ENCODE assay signal across 12 cellular contexts in genomic region chr6:152993431-152993830, GRCh38. TPM values are rescaled to one million over a fixed set of nuclear protein-coding genes. Genes with fewer than 3 reads are reported as not detected.
DNase-seq lines count a peak whose midpoint lies in the region; TF ChIP-seq lines count a peak whose summit lies in the region.
"Had no signal": no experiment of that assay in that cellular context is flagged by ENCODE, and none has a peak within 500 bp of the region (broad histone marks: within the 10 kb centered on the region; RNA-seq: fewer than 3 reads in every experiment).

No MANE protein-coding gene starts in this region.

- no peaks in the 10 kb centered on the region for H3K27me3 Mint-ChIP-seq in activated naive CD4-positive, alpha-beta T cell treated with anti-CD3 and anti-CD28 coated beads, Interleukin-2, amount 50 U/mL, for 24 hours
- no peaks in the 10 kb centered on the region for H3K27me3 Mint-ChIP-seq in osteocyte (ENCODE audit: unreplicated experiment)

- in situ Hi-C loops in astrocyte of the spinal cord (cut with HindIII; ENCODE audit: low sequenced_read_pairs), result no loop called here

- peaks cover 22% of the 10 kb centered on the region for H3K36me3 Mint-ChIP-seq in activated naive CD4-positive, alpha-beta T cell treated with anti-CD3 and anti-CD28 coated beads, Interleukin-2, amount 50 U/mL, for 24 hours
- peaks cover 47% of the 10 kb centered on the region for H3K36me3 Mint-ChIP-seq in osteocyte (ENCODE audit: unreplicated experiment)

- H3K27ac Mint-ChIP-seq in activated naive CD4-positive, alpha-beta T cell treated with anti-CD3 and anti-CD28 coated beads, Interleukin-2, amount 50 U/mL, for 24 hours, result peak overlapping the region; percentile 68
- H3K27ac Mint-ChIP-seq in osteocyte (ENCODE audit: unreplicated experiment), result no peak overlapping the region

- H3K4me3 ChIP-seq in astrocyte of the spinal cord (ENCODE audit: low read depth, low read length), result no peak overlapping the region
- H3K4me3 ChIP-seq: pancreas, transverse colon had no signal

- H3K9me3 Mint-ChIP-seq in activated naive CD4-positive, alpha-beta T cell treated with anti-CD3 and anti-CD28 coated beads, Interleukin-2, amount 50 U/mL, for 24 hours, result no peaks in the 10 kb centered on the region
- no peaks in the 10 kb centered on the region for H3K9me3 Mint-ChIP-seq in osteocyte (ENCODE audit: unreplicated experiment)

- H3K4me1 Mint-ChIP-seq in activated naive CD4-positive, alpha-beta T cell treated with anti-CD3 and anti-CD28 coated beads, Interleukin-2, amount 50 U/mL, for 24 hours, result peaks cover 40% of the 10 kb centered on the region
- H3K4me1 Mint-ChIP-seq in osteocyte (ENCODE audit: unreplicated experiment), result peaks cover 1% of the 10 kb centered on the region

- DNase-seq in activated naive CD4-positive, alpha-beta T cell treated with anti-CD3 and anti-CD28 coated beads, Interleukin-2, amount 50 U/mL, for 16 hours, result no peak
- DNase-seq in HT-29 (ENCODE audit: low spot score) (peak; percentile 39), astrocyte of the spinal cord (ENCODE audit: low read depth, low spot score) (no peak), osteocyte (ENCODE audit: extremely low spot score, unreplicated experiment) (no peak), H4 (ENCODE audit: low spot score) (no peak), kidney glomerular epithelial cell (lab: John Stamatoyannopoulos, UW) (no peak), amniotic stem cell (lab: John Stamatoyannopoulos, UW) (no peak)
- DNase-seq: activated gamma-delta T cell treated with Interleukin-2 at 50 U/mL for 16 hours, pancreas, T-helper 9 cell, transverse colon had no signal

- TF ChIP-seq CTCF in astrocyte of the spinal cord (IDR thresholded peaks at IDR 0.05; ENCODE audit: low read depth, low read length) (peak; percentile 16), osteocyte (IDR thresholded peaks at IDR 0.05) (peak; percentile 13)

- H3K4me3 Mint-ChIP-seq in activated naive CD4-positive, alpha-beta T cell treated with anti-CD3 and anti-CD28 coated beads, Interleukin-2, amount 50 U/mL, for 24 hours, result peak overlapping the region; percentile 5
- H3K4me3 Mint-ChIP-seq in osteocyte (ENCODE audit: unreplicated experiment), result no peak overlapping the region

RNA-seq across cellular contexts. Expression of gene MTRF1L, which starts 9.1 kb away (rescaled TPM):
- 16.5 and 25.2 TPM in 2 replicates for total RNA-seq in HT-29 (2014; rRNA removed; shearing (Covaris generic))
- total RNA-seq in osteocyte, result 15.9 and 16.9 TPM in 2 replicates
- total RNA-seq in H4 (2014; rRNA removed; shearing (Covaris generic)), result 7.9 and 11.3 TPM in 2 replicates

RNA-seq across cellular contexts. Expression of gene FBXO5, which starts 10.6 kb away (rescaled TPM):
- total RNA-seq in HT-29 (2014; rRNA removed; shearing (Covaris generic)), result 8.5 TPM in 2 replicates
- 8.6 and 8.9 TPM in 2 replicates for total RNA-seq in osteocyte
- 22.1 and 27.8 TPM in 2 replicates for total RNA-seq in H4 (2014; rRNA removed; shearing (Covaris generic))
